Comparison of ENCODE assay signal across 17 cellular contexts in the genomic region with DNA sequence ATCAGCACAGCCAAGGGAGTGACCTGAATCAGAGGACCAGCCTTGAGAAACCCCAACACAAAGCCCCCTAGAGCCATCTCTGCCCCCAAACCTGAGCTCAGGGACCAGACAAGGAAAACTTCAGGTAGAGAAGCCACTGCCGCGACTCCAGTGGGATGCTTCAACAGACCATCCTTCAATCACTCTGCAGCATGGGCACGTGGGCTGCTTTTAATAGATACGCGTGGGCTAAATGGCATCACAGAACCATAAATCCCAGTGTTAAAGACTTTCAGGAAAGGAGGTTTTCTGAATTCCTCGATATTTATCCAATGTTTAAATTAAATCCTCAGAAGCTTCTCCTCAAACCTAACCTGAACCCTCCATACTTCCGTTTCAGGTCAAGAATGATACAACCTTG.
"Had no signal": no experiment of that assay in that cellular context is flagged by ENCODE, and none has a peak within 500 bp of the region (broad histone marks: within the 10 kb centered on the region; RNA-seq: fewer than 3 reads in every experiment).

No MANE protein-coding gene starts in this region.

- DNase-seq: activated CD4-positive, alpha-beta T cell treated with anti-CD3 and anti-CD28 coated beads for 4 hours; activated naive CD4-positive, alpha-beta T cell treated with anti-CD3 and anti-CD28 coated beads, Interleukin-2, amount 50 U/mL, for 16 hours; activated T-cell treated with anti-CD3 and anti-CD28 coated beads for 4 hours; amniotic stem cell; body of pancreas; mucosa of descending colon; stimulated activated CD4-positive, alpha-beta T cell treated with anti-CD3 and anti-CD28 coated beads, Interleukin-4, amount 100 ng/mL, for 1 hour; stimulated activated CD8-positive, alpha-beta memory T cell treated with anti-CD3 and anti-CD28 coated beads, Interleukin-4, amount 100 ng/mL, for 48 hours; stimulated activated naive CD8-positive, alpha-beta T cell treated with anti-CD3 and anti-CD28 coated beads, Interleukin-15, amount 100 ng/mL, for 72 hours; SW 1271; T1000 had no signal

- FAIRE-seq: islet of Langerhans, urothelium cell line had no signal

- H3K36me3 ChIP-seq: thoracic aorta had no signal

- H3K27me3 Mint-ChIP-seq: stimulated activated naive CD8-positive, alpha-beta T cell treated with anti-CD3 and anti-CD28 coated beads, Interleukin-15, amount 100 ng/mL, for 72 hours had no signal

- H3K9me3 Mint-ChIP-seq: activated T-helper 2 cell treated with anti-CD3 and anti-CD28 coated beads, Interferon-gamma antibody, Interleukin-2, Interleukin-4, amounts not matched to agents 10 μg/mL and 5 μg/mL and 100 μg/mL, durations not matched to agents 14 hours and 24 hours and 36 hours; nephron; stimulated activated naive CD8-positive, alpha-beta T cell treated with anti-CD3 and anti-CD28 coated beads, Interleukin-15, amount 100 ng/mL, for 72 hours had no signal

- H3K27me3 ChIP-seq: body of pancreas had no signal

- H3K4me3 Mint-ChIP-seq: nephron; stimulated activated naive CD8-positive, alpha-beta T cell treated with anti-CD3 and anti-CD28 coated beads, Interleukin-15, amount 100 ng/mL, for 72 hours had no signal

- H3K9me3 ChIP-seq: body of pancreas, mucosa of descending colon, thoracic aorta had no signal

- H3K27ac ChIP-seq: body of pancreas had no signal

- H3K4me3 ChIP-seq: body of pancreas, mucosa of descending colon, thoracic aorta had no signal

- H3K27ac Mint-ChIP-seq: activated T-helper 2 cell treated with anti-CD3 and anti-CD28 coated beads, Interferon-gamma antibody, Interleukin-2, Interleukin-4, amounts not matched to agents 10 μg/mL and 5 μg/mL and 100 μg/mL, durations not matched to agents 14 hours and 24 hours and 36 hours; nephron; stimulated activated naive CD8-positive, alpha-beta T cell treated with anti-CD3 and anti-CD28 coated beads, Interleukin-15, amount 100 ng/mL, for 72 hours had no signal

- ATAC-seq: body of pancreas; left lobe of liver; mucosa of descending colon; stimulated activated naive CD8-positive, alpha-beta T cell treated with anti-CD3 and anti-CD28 coated beads, Interleukin-15, amount 100 ng/mL, for 72 hours had no signal
